In the genomic region with DNA sequence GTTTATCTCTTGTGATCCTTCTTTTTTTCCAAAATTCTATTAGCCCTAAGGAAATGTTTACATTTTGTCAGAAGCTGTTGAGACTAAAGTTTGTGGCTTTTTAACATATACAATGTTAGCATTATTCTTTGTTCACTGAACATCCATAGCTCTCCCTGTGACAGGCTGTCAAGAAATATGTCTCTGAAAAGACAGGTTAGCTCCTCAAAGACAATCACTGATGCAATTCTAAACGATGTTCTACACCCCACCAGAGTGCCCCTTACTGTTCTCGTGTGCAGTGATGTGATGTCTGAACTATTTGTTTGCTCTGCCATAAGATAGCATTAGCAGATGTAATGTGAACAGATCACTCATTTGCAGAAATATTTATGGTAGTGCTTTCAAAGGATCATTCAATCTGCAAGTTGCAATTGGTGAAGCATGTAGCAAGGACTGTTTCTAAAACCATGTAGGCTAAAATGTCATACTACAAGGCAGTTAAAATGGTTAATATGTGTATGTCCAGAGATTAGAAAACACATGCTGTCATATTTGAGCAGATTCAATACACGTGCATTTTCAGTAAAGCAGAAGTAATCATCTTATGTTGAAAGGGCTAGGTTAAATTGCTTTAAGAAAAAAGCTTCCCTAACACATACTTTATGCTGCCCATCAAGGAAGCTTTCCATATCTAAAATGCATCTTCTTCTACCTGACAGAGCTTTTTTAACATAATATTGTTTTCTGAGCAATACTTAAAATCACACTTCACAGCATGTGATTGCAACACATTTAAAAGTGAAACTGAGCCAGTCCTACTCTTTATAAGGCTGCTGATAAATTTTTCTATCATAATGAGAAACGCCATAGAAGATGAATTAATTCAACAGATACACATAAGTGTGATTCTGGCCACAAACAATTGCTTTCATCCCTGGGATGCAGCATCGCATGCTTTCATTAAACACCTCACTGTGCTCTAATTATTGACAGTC, we compare ENCODE assay signal across 22 cellular contexts.
DNase-seq lines count a peak whose midpoint lies in the region; ATAC-seq and TF ChIP-seq lines count a peak whose summit lies in the region.
"Had no signal": no experiment of that assay in that cellular context is flagged by ENCODE, and none has a peak within 500 bp of the region (broad histone marks: within the 10 kb centered on the region; RNA-seq: fewer than 3 reads in every experiment).

No MANE protein-coding gene starts in this region.

- H3K4me3 ChIP-seq in LNCaP clone FGC (ENCODE audit: low read depth, low read length) (peak overlapping the region; percentile 70), hepatocyte (no peak overlapping the region)
- H3K4me3 ChIP-seq: HAP-1, heart right ventricle had no signal

- H3K79me2 ChIP-seq in hepatocyte, result no peaks in the 10 kb centered on the region

- no peak overlapping the region for H2AFZ ChIP-seq in hepatocyte

- ATAC-seq in HG03439 (IDR thresholded peaks at IDR 0.05; ENCODE audit: unreplicated experiment) (no peak), GM18873 (IDR thresholded peaks at IDR 0.05; ENCODE audit: low FRiP score, unreplicated experiment) (no peak)
- ATAC-seq: activated CD8-positive, alpha-beta memory T cell treated with anti-CD3 and anti-CD28 coated beads, Interleukin-2, amount 10 ng/mL, durations not matched to agents 7 days and 5 days; heart right ventricle; naive thymus-derived CD8-positive, alpha-beta T cell had no signal

- DNase-seq in EL (peak; percentile 15), LNCaP clone FGC (ENCODE audit: low read depth) (no peak), SK-N-DZ (ENCODE audit: low spot score) (peak; percentile 43), hepatocyte (ENCODE audit: low spot score) (no peak), DMS79 treated with DMSO at 0.1 percent for 48 hours (lab: John Stamatoyannopoulos, UW) (no peak), NCI-H2107 (lab: John Stamatoyannopoulos, UW) (no peak)
- DNase-seq: activated CD4-positive, alpha-beta T cell treated with anti-CD3 and anti-CD28 coated beads for 1 hour; activated CD8-positive, alpha-beta memory T cell treated with anti-CD3 and anti-CD28 coated beads, Interleukin-2, amount 10 ng/mL, durations not matched to agents 7 days and 5 days; amniotic stem cell; effector CD4-positive, alpha-beta T cell; esophagus squamous epithelium; heart right ventricle; mammary epithelial cell; naive thymus-derived CD8-positive, alpha-beta T cell; NCI-H1105; NCI-H345; posterior cingulate gyrus; SIG-M5; stimulated activated CD4-positive, alpha-beta T cell treated with anti-CD3 and anti-CD28 coated beads, Interleukin-4, amount 100 ng/mL, for 1 hour had no signal

- no peaks in the 10 kb centered on the region for H3K27me3 ChIP-seq in hepatocyte
- H3K27me3 ChIP-seq: esophagus squamous epithelium had no signal

- peaks cover 9% of the 10 kb centered on the region for H3K4me1 ChIP-seq in hepatocyte (ENCODE audit: insufficient read depth)
- H3K4me1 ChIP-seq: heart right ventricle had no signal

- H3K36me3 ChIP-seq in hepatocyte (replicated peaks; ENCODE audit: insufficient read depth, low read depth), result no peaks in the 10 kb centered on the region
- H3K36me3 ChIP-seq: esophagus squamous epithelium, HAP-1, heart right ventricle had no signal

- peak overlapping the region; percentile 12 for H3K4me2 ChIP-seq in hepatocyte

- TF ChIP-seq CTCF in LNCaP clone FGC (IDR thresholded peaks at IDR 0.05; ENCODE audit: control insufficient read depth, extremely low read depth, insufficient read depth), result no peak
- no peak for TF ChIP-seq CTCF in hepatocyte (IDR thresholded peaks at IDR 0.05; ENCODE audit: poor library complexity)

- H3K27ac ChIP-seq in hepatocyte, result no peak overlapping the region
- H3K27ac ChIP-seq: esophagus squamous epithelium, heart right ventricle had no signal

- no peaks in the 10 kb centered on the region for H4K20me1 ChIP-seq in hepatocyte (ENCODE audit: insufficient read depth, poor library complexity, severe bottlenecking)

- H3K9me2 ChIP-seq in hepatocyte (replicated peaks; ENCODE audit: insufficient read depth), result no peaks in the 10 kb centered on the region

- H3K9me3 ChIP-seq in hepatocyte (ENCODE audit: low read depth), result no peaks in the 10 kb centered on the region
- H3K9me3 ChIP-seq: esophagus squamous epithelium, HAP-1, heart right ventricle had no signal

- 57% methylated on average over 5 of the region's 5 CpGs for WGBS in hepatocyte (ENCODE audit: low lambda C conversion rate, missing lambda C conversion rate)

Comparison
In these comparisons a context has a peak if more than half of its experiments do, and no peak if none do; other contexts are left out.
1. DNase-seq: peak in EL (single experiment) and SK-N-DZ (single experiment); none in LNCaP clone FGC (single experiment), hepatocyte (single experiment), DMS79 treated with DMSO at 0.1 percent for 48 hours (single experiment) and NCI-H2107 (single experiment).